In the genomic region with DNA sequence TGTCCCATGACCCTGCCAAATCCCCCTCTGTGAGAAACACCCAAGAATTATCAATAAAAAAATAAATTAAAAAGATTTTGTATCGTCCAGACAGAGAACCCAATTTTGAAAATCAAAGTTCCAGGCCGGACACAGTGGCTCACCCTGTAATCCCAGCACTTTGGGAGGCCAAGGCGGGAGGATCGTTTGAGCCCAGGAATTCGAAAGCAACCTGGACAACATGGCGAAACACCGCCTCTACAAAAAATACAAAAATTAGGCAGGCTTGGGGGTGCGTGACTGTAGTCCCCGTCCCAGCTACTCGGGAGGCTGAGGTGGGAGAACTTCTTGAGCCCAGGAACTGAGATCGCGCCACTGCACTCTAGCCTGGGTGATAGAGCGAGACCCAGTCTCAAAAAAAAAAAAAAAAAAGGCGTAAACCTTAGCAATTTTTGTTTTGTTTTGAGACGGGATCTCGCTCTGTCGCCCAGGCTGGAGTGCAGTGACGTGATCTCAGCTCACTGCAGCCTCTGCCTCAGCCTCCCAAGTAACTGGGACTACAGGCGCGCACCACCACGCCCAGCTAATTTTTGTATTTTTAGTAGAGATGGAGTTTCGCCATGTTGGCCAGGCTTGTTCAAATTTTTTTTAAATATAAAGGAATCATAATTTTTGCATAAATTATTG, we compare ENCODE assay signal across 2 cellular contexts.
TF ChIP-seq lines count a peak whose summit lies in the region.

No MANE protein-coding gene starts in this region.

TF ChIP-seq in WTC11, 78 proteins besides CTCF, POLR2A, EP300 and RAD21:
- peak; percentile 83 for TF ChIP-seq ZNF121 (CRISPR knock-in tag; IDR thresholded peaks at IDR 0.05)
TF ChIP-seq in WTC11: peak in this region for 1; not testable (repeated sequence) for 77.

TF ChIP-seq in GM12878, 131 proteins besides CTCF, POLR2A, EP300 and RAD21:
- TF ChIP-seq, protein P1, sequence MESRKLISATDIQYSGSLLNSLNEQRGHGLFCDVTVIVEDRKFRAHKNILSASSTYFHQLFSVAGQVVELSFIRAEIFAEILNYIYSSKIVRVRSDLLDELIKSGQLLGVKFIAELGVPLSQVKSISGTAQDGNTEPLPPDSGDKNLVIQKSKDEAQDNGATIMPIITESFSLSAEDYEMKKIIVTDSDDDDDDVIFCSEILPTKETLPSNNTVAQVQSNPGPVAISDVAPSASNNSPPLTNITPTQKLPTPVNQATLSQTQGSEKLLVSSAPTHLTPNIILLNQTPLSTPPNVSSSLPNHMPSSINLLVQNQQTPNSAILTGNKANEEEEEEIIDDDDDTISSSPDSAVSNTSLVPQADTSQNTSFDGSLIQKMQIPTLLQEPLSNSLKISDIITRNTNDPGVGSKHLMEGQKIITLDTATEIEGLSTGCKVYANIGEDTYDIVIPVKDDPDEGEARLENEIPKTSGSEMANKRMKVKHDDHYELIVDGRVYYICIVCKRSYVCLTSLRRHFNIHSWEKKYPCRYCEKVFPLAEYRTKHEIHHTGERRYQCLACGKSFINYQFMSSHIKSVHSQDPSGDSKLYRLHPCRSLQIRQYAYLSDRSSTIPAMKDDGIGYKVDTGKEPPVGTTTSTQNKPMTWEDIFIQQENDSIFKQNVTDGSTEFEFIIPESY (IDR thresholded peaks at IDR 0.05) = 0 out of 2 replicates have a peak, but pooled peaks have one; percentile 9
- TF ChIP-seq, protein P2, sequence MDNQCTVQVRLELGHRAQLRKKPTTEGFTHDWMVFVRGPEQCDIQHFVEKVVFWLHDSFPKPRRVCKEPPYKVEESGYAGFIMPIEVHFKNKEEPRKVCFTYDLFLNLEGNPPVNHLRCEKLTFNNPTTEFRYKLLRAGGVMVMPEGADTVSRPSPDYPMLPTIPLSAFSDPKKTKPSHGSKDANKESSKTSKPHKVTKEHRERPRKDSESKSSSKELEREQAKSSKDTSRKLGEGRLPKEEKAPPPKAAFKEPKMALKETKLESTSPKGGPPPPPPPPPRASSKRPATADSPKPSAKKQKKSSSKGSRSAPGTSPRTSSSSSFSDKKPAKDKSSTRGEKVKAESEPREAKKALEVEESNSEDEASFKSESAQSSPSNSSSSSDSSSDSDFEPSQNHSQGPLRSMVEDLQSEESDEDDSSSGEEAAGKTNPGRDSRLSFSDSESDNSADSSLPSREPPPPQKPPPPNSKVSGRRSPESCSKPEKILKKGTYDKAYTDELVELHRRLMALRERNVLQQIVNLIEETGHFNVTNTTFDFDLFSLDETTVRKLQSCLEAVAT (IDR thresholded peaks at IDR 0.05) = peak; percentile 94
